8 cellular contexts compared by ENCODE assay signal in genomic region chr9:91131433-91131839, GRCh38.
DNase-seq lines count a peak whose midpoint lies in the region; ATAC-seq and TF ChIP-seq lines count a peak whose summit lies in the region.

No MANE protein-coding gene starts in this region.

- DNase-seq in A673 (ENCODE audit: low spot score) (peak; percentile 54), T1000 (lab: John Stamatoyannopoulos, UW) (peak; percentile 64), dermis blood vessel endothelial cell (peak; percentile 76), DMS79 (lab: John Stamatoyannopoulos, UW) (no peak)
- DNase-seq in effector CD4-positive, alpha-beta T cell: no peak
- DNase-seq in effector CD8-positive, alpha-beta T cell (lab: John Stamatoyannopoulos, UW): no peak

- peak overlapping the region; percentile 50 for H3K4me2 ChIP-seq in skeletal muscle satellite cell (ENCODE audit: low read length)

- H3K9ac ChIP-seq in skeletal muscle satellite cell (ENCODE audit: low read depth, low read length): peak overlapping the region; percentile 83

- BruUV-seq in A673 (replicated peaks; lab: Mats Ljungman, UMichigan): no TSS peak

- CTCF ChIA-PET in A673 (lab: Charles Lee): no interaction called here

- no peak overlapping the region for H3K27ac ChIP-seq in A673 (ENCODE audit: low read depth, low read length, poor library complexity, severe bottlenecking)

- POLR2A ChIA-PET in A673 (lab: Charles Lee; ENCODE audit: low non-redundant PET): interaction anchor here (0.7 kb wide), 1 partner anchor 12 kb away, joined by 4 read pairs; no protein-coding TSS in a partner anchor

- H3K36me3 ChIP-seq in A673 (ENCODE audit: insufficient read depth, low read length, poor library complexity, severe bottlenecking) (no peaks in the 10 kb centered on the region), skeletal muscle satellite cell (ENCODE audit: insufficient read depth, low read length) (no peaks in the 10 kb centered on the region)

- H3K9me3 ChIP-seq in A673 (ENCODE audit: low read depth, low read length, poor library complexity, severe bottlenecking) (no peaks in the 10 kb centered on the region), skeletal muscle satellite cell (replicated peaks; ENCODE audit: low read length) (no peaks in the 10 kb centered on the region)

- no peak for TF ChIP-seq CTCF in A673 (conservative IDR thresholded peaks at IDR 0.05; ENCODE audit: low read depth, low read length)

- H3K4me1 ChIP-seq in A673 (ENCODE audit: insufficient read depth, low read length, poor library complexity, severe bottlenecking): no peaks in the 10 kb centered on the region
- peaks cover 28% of the 10 kb centered on the region for H3K4me1 ChIP-seq in skeletal muscle satellite cell (ENCODE audit: control insufficient read depth, insufficient read depth, low read length)

- intact Hi-C loops in A673 (cut with micrococcal nuclease; ENCODE audit: unreplicated experiment): no loop called here

- H3K27me3 ChIP-seq in A673 (replicated peaks; ENCODE audit: insufficient read depth, low read depth, low read length, poor library complexity): no peaks in the 10 kb centered on the region
- no peaks in the 10 kb centered on the region for H3K27me3 ChIP-seq in skeletal muscle satellite cell (ENCODE audit: control insufficient read depth, insufficient read depth, low read length)

- H3K4me3 ChIP-seq in A673 (ENCODE audit: low read depth, low read length, poor library complexity, severe bottlenecking) (no peak overlapping the region), skeletal muscle satellite cell (ENCODE audit: low read length) (no peak overlapping the region)

- ATAC-seq in HG02610 (IDR thresholded peaks at IDR 0.05; ENCODE audit: unreplicated experiment): peak; percentile 83

Comparison
In these comparisons a context has a peak if more than half of its experiments do, and no peak if none do; other contexts are left out.
1. DNase-seq: peak in A673 (single experiment), T1000 (single experiment) and dermis blood vessel endothelial cell (single experiment); none in effector CD4-positive, alpha-beta T cell (single experiment), DMS79 (single experiment) and effector CD8-positive, alpha-beta T cell (single experiment).